Comparison of ENCODE assay signal across 1 cellular context in genomic region chr18:79971986-79972385, GRCh38.
TF ChIP-seq lines count a peak whose summit lies in the region.

No MANE protein-coding gene starts in this region.

TF ChIP-seq in HepG2, 621 proteins besides CTCF, POLR2A, EP300 and RAD21:
- 0 out of 2 replicates have a peak, but pooled peaks have one; percentile 27 for TF ChIP-seq AKAP8 (CRISPR knock-in tag; IDR thresholded peaks at IDR 0.05)
- TF ChIP-seq TBL1XR1 (IDR thresholded peaks at IDR 0.05; ENCODE audit: borderline replicate concordance, low read length, partially characterized antibody) = no peak
- peak; percentile 66 for TF ChIP-seq RBM22 (optimal IDR thresholded peaks at IDR 0.05; ENCODE audit: low read length)
